7 cellular contexts compared by ENCODE assay signal in genomic region chr1:121007748-121008147, GRCh38.
DNase-seq lines count a peak whose midpoint lies in the region; ATAC-seq and TF ChIP-seq lines count a peak whose summit lies in the region.
"Not testable (repeated sequence)": the region's sequence is repeated elsewhere in the genome, so short reads cannot be mapped to it uniquely, and the experiment has no call there.

No MANE protein-coding gene starts in this region.

- H3K27ac Mint-ChIP-seq in T-cell = peak overlapping the region in 1 of 2 donors; percentile 46
- not testable (repeated sequence) for H3K27ac Mint-ChIP-seq in activated CD8-positive, alpha-beta T cell treated with anti-CD3 and anti-CD28 coated beads for 36 hours; activated naive CD4-positive, alpha-beta T cell treated with anti-CD3 and anti-CD28 coated beads, Interleukin-2, amount 50 U/mL, for 24 hours; endothelial cell (ENCODE audit: unreplicated experiment); natural killer cell
- peak overlapping the region in 1 of 2 donors; percentile 82 for H3K27ac Mint-ChIP-seq in stimulated activated naive CD8-positive, alpha-beta T cell treated with anti-CD3 and anti-CD28 coated beads, Interleukin-15, amount 100 ng/mL, for 72 hours

- CTCF ChIA-PET in T-cell (lab: Charles Lee); activated CD8-positive, alpha-beta T cell treated with anti-CD3 and anti-CD28 coated beads for 36 hours (lab: Charles Lee): not testable (repeated sequence)

- H3K27me3 Mint-ChIP-seq in T-cell; activated CD8-positive, alpha-beta T cell treated with anti-CD3 and anti-CD28 coated beads for 36 hours; activated naive CD4-positive, alpha-beta T cell treated with anti-CD3 and anti-CD28 coated beads, Interleukin-2, amount 50 U/mL, for 24 hours; endothelial cell (ENCODE audit: unreplicated experiment): not testable (repeated sequence)
- H3K27me3 Mint-ChIP-seq in natural killer cell (ENCODE audit: low read depth in 2 of 2) = peaks cover 16 to 23% of the 10 kb centered on the region in 2 donors
- H3K27me3 Mint-ChIP-seq in stimulated activated naive CD8-positive, alpha-beta T cell treated with anti-CD3 and anti-CD28 coated beads, Interleukin-15, amount 100 ng/mL, for 72 hours = peaks cover 17% of the 10 kb centered on the region

- H3K4me1 Mint-ChIP-seq in T-cell (peaks cover 15 to 20% (median 18%) of the 10 kb centered on the region in 3 donors), natural killer cell (peaks cover 7 to 19% of the 10 kb centered on the region in 2 donors)
- H3K4me1 Mint-ChIP-seq in activated CD8-positive, alpha-beta T cell treated with anti-CD3 and anti-CD28 coated beads for 36 hours (ENCODE audit: low read depth) = peaks cover 15% of the 10 kb centered on the region
- peaks cover 13% of the 10 kb centered on the region for H3K4me1 Mint-ChIP-seq in activated naive CD4-positive, alpha-beta T cell treated with anti-CD3 and anti-CD28 coated beads, Interleukin-2, amount 50 U/mL, for 24 hours
- not testable (repeated sequence) for H3K4me1 Mint-ChIP-seq in endothelial cell (ENCODE audit: unreplicated experiment)
- H3K4me1 Mint-ChIP-seq in stimulated activated naive CD8-positive, alpha-beta T cell treated with anti-CD3 and anti-CD28 coated beads, Interleukin-15, amount 100 ng/mL, for 72 hours = peaks cover 18% of the 10 kb centered on the region

- not testable (repeated sequence) for ATAC-seq in T-cell (replicated peaks in 1 of 4); activated CD8-positive, alpha-beta T cell treated with anti-CD3 and anti-CD28 coated beads for 36 hours; natural killer cell; stimulated activated naive CD8-positive, alpha-beta T cell treated with anti-CD3 and anti-CD28 coated beads, Interleukin-15, amount 100 ng/mL, for 72 hours

- H3K36me3 Mint-ChIP-seq in T-cell; activated CD8-positive, alpha-beta T cell treated with anti-CD3 and anti-CD28 coated beads for 36 hours (ENCODE audit: low read depth); activated naive CD4-positive, alpha-beta T cell treated with anti-CD3 and anti-CD28 coated beads, Interleukin-2, amount 50 U/mL, for 24 hours; endothelial cell (ENCODE audit: low read depth, unreplicated experiment); natural killer cell: not testable (repeated sequence)

- intact Hi-C loops in activated CD8-positive, alpha-beta T cell treated with anti-CD3 and anti-CD28 coated beads for 36 hours (cut with micrococcal nuclease); natural killer cell (cut with micrococcal nuclease): not testable (repeated sequence)

- H3K4me3 Mint-ChIP-seq in T-cell = peak overlapping the region; percentile 74 to 85 (median 77)
- peak overlapping the region; percentile 77 for H3K4me3 Mint-ChIP-seq in activated CD8-positive, alpha-beta T cell treated with anti-CD3 and anti-CD28 coated beads for 36 hours
- peak overlapping the region; percentile 90 for H3K4me3 Mint-ChIP-seq in activated naive CD4-positive, alpha-beta T cell treated with anti-CD3 and anti-CD28 coated beads, Interleukin-2, amount 50 U/mL, for 24 hours
- peak overlapping the region; percentile 27 for H3K4me3 Mint-ChIP-seq in endothelial cell (ENCODE audit: unreplicated experiment)
- peak overlapping the region; percentile 69 for H3K4me3 Mint-ChIP-seq in natural killer cell
- H3K4me3 Mint-ChIP-seq in stimulated activated naive CD8-positive, alpha-beta T cell treated with anti-CD3 and anti-CD28 coated beads, Interleukin-15, amount 100 ng/mL, for 72 hours = peak overlapping the region; percentile 80 to 83

- not testable (repeated sequence) for TF ChIP-seq CTCF in activated CD8-positive, alpha-beta T cell treated with anti-CD3 and anti-CD28 coated beads for 36 hours (IDR thresholded peaks at IDR 0.05); endothelial cell (IDR thresholded peaks at IDR 0.05; ENCODE audit: unreplicated experiment); natural killer cell (IDR thresholded peaks at IDR 0.05)

- not testable (repeated sequence) for H3K9me3 Mint-ChIP-seq in T-cell; activated CD8-positive, alpha-beta T cell treated with anti-CD3 and anti-CD28 coated beads for 36 hours; activated naive CD4-positive, alpha-beta T cell treated with anti-CD3 and anti-CD28 coated beads, Interleukin-2, amount 50 U/mL, for 24 hours; endothelial cell (ENCODE audit: unreplicated experiment); natural killer cell; stimulated activated naive CD8-positive, alpha-beta T cell treated with anti-CD3 and anti-CD28 coated beads, Interleukin-15, amount 100 ng/mL, for 72 hours

- DNase-seq in DMS53 (lab: John Stamatoyannopoulos, UW) = peak; percentile 15
- DNase-seq in T-cell; activated CD8-positive, alpha-beta T cell treated with anti-CD3 and anti-CD28 coated beads for 36 hours; endothelial cell (ENCODE audit: low spot score); natural killer cell; stimulated activated naive CD8-positive, alpha-beta T cell treated with anti-CD3 and anti-CD28 coated beads, Interleukin-15, amount 100 ng/mL, for 72 hours: not testable (repeated sequence)

- POLR2A ChIA-PET in T-cell (lab: Charles Lee); activated CD8-positive, alpha-beta T cell treated with anti-CD3 and anti-CD28 coated beads for 36 hours (lab: Charles Lee): not testable (repeated sequence)

Comparison
In these comparisons a context has a peak if more than half of its experiments do, and no peak if none do; other contexts are left out.
1. H3K4me3 Mint-ChIP-seq: peak in every context shown above with its lines; median percentile 90 in activated naive CD4-positive, alpha-beta T cell treated with anti-CD3 and anti-CD28 coated beads, Interleukin-2, amount 50 U/mL, for 24 hours; 82 in stimulated activated naive CD8-positive, alpha-beta T cell treated with anti-CD3 and anti-CD28 coated beads, Interleukin-15, amount 100 ng/mL, for 72 hours; 77 in T-cell; 77 in activated CD8-positive, alpha-beta T cell treated with anti-CD3 and anti-CD28 coated beads for 36 hours; 69 in natural killer cell; 27 in endothelial cell.